In genomic region chr19:3549816-3550215, GRCh38 we compare ENCODE assay signal across 14 cellular contexts. TPM values are rescaled to one million over a fixed set of nuclear protein-coding genes. Genes with fewer than 3 reads are reported as not detected.
A peak's percentile ranks its signal among the peaks of the same experiment; 100 is the strongest.
DNase-seq lines count a peak whose midpoint lies in the region; ATAC-seq, FAIRE-seq and TF ChIP-seq lines count a peak whose summit lies in the region.
"Had no signal": no experiment of that assay in that cellular context is flagged by ENCODE, and none has a peak within 500 bp of the region (broad histone marks: within the 10 kb centered on the region; RNA-seq: fewer than 3 reads in every experiment).

No MANE protein-coding gene starts in this region.

- no peak overlapping the region for H2AFZ ChIP-seq in osteoblast (ENCODE audit: low read length)

- peaks cover 33% of the 10 kb centered on the region for H3K79me2 ChIP-seq in osteoblast (ENCODE audit: insufficient read depth, low read length)

- peak overlapping the region; percentile 93 to 99 (median 97) for H3K27ac Mint-ChIP-seq in CD14-positive monocyte

- peaks cover 3% of the 10 kb centered on the region for H3K4me1 ChIP-seq in osteoblast (ENCODE audit: insufficient read depth, low read length)
- H3K4me1 ChIP-seq: HAP-1 had no signal

- DNase-seq in 8988T (peak; percentile 4), CD14-positive monocyte (ENCODE audit: low spot score) (no peak), RWPE1 (ENCODE audit: low spot score) (no peak), osteoblast (ENCODE audit: insufficient read length, low spot score, missing footprints) (peak; percentile 81), sciatic nerve (ENCODE audit: low spot score) (no peak), D721Med (ENCODE audit: insufficient read length, low spot score) (no peak), germinal center (ENCODE audit: low spot score) (no peak)
- DNase-seq: CD4-positive, CD25-positive, alpha-beta regulatory T cell; GF-D8 had no signal

- no peak overlapping the region for H3K4me3 Mint-ChIP-seq in CD14-positive monocyte
- H3K4me3 Mint-ChIP-seq: CD4-positive, CD25-positive, alpha-beta regulatory T cell had no signal

- H3K4me1 Mint-ChIP-seq in CD14-positive monocyte = peaks cover 54% of the 10 kb centered on the region

- no peak for FAIRE-seq in D721Med (lab: Jason Lieb, UNC)
- FAIRE-seq: H1, HepG2, HTR-8/SVneo had no signal

- H3K9me3 Mint-ChIP-seq in CD14-positive monocyte = peaks cover 0 to 2% (median 0%) of the 10 kb centered on the region in 7 donors
- H3K9me3 Mint-ChIP-seq: CD4-positive, CD25-positive, alpha-beta regulatory T cell had no signal

- ATAC-seq in sciatic nerve = no peak
- ATAC-seq: HepG2 had no signal

- H3K36me3 Mint-ChIP-seq in CD14-positive monocyte = peaks cover 37 to 47% of the 10 kb centered on the region in 2 donors

- intact Hi-C loops in CD14-positive monocyte (cut with micrococcal nuclease) = loop anchor here (5.0 kb wide), 4 partner anchors 32 to 77 kb away; partner anchors contain the start of genes CACTIN (in 1 of the 2) and FZR1 (in 1 of the 2)
- intact Hi-C loops in sciatic nerve (cut with DNase I) = loop anchor here (10.0 kb wide), 1 partner anchor 65 kb away; no protein-coding TSS in a partner anchor

- no peak overlapping the region for H3K4me2 ChIP-seq in osteoblast (ENCODE audit: insufficient read depth, low read length)
- H3K4me2 ChIP-seq: BLaER1 had no signal

- H3K27me3 Mint-ChIP-seq in CD14-positive monocyte (ENCODE audit: low read depth in 3 of 3) = no peaks in the 10 kb centered on the region
- H3K27me3 Mint-ChIP-seq: CD4-positive, CD25-positive, alpha-beta regulatory T cell had no signal

- POLR2A ChIA-PET in RWPE1 (lab: Yijun Ruan, JAX; ENCODE audit: low non-redundant PET) = no interaction called here

- no peak overlapping the region for H3K4me3 ChIP-seq in osteoblast (ENCODE audit: insufficient read depth, low read length)
- H3K4me3 ChIP-seq: BLaER1, HAP-1 had no signal

- H4K20me1 ChIP-seq in osteoblast (ENCODE audit: insufficient read depth, low read length) = peaks cover 13% of the 10 kb centered on the region

- H3K27me3 ChIP-seq in osteoblast (ENCODE audit: insufficient read depth, low read length) = no peaks in the 10 kb centered on the region
- H3K27me3 ChIP-seq: BLaER1 had no signal

- peaks cover 12% of the 10 kb centered on the region for H3K36me3 ChIP-seq in osteoblast (ENCODE audit: insufficient read depth, low read length)

- CTCF ChIA-PET in RWPE1 (lab: Yijun Ruan, JAX) = no interaction called here

- peak overlapping the region; percentile 31 for H3K27ac ChIP-seq in RWPE1
- H3K27ac ChIP-seq in osteoblast (ENCODE audit: low read depth, low read length) = no peak overlapping the region
- H3K27ac ChIP-seq: BLaER1 had no signal

- TF ChIP-seq CTCF in CD14-positive monocyte (IDR thresholded peaks at IDR 0.05) (no peak), RWPE1 (conservative IDR thresholded peaks at IDR 0.05; ENCODE audit: low read depth) (no peak), osteoblast (IDR thresholded peaks at IDR 0.05; ENCODE audit: extremely low read depth, low read depth, low read length) (no peak), D721Med (IDR thresholded peaks at IDR 0.05; ENCODE audit: insufficient read depth, missing control alignments) (no peak)

- no peaks in the 10 kb centered on the region for H3K9me3 ChIP-seq in osteoblast (ENCODE audit: low read depth, low read length)
- H3K9me3 ChIP-seq: BLaER1, HAP-1 had no signal

RNA-seq across cellular contexts. Expression of gene MFSD12, which starts 7.6 kb away (rescaled TPM):
- polyA plus RNA-seq in CD14-positive monocyte = 10 to 100 TPM; 47.9 to 55.5 TPM
- 92.5 and 104 TPM in 2 replicates for total RNA-seq in osteoblast
- 52.5 TPM for total RNA-seq in sciatic nerve

RNA-seq across cellular contexts. Expression of gene TEKTIP1, which starts 10.8 kb away (rescaled TPM):
- polyA plus RNA-seq in CD14-positive monocyte = not detected
- total RNA-seq in osteoblast (not detected in 2 replicates), sciatic nerve (4.9 TPM)
- total RNA-seq: HepG2 had no signal
- polyA plus RNA-seq: H1, HepG2 had no signal

RNA-seq across cellular contexts. Expression of gene HMG20B, which starts 22.9 kb away (rescaled TPM):
- 10 to 100 TPM; 52.4 to 58.8 TPM for polyA plus RNA-seq in CD14-positive monocyte
- total RNA-seq in osteoblast (57.2 and 65.9 TPM in 2 replicates), sciatic nerve (72.9 TPM)

RNA-seq across cellular contexts. Expression of gene GIPC3, which starts 35.5 kb away (rescaled TPM):
- polyA plus RNA-seq in CD14-positive monocyte = under 1 TPM in 1 of 2 donors, not detected in 1; 0.03 TPM
- total RNA-seq in osteoblast (under 0.01 TPM in 1 of 2 replicates, not detected in the other), sciatic nerve (2.4 TPM)
- total RNA-seq: HepG2 had no signal

RNA-seq across cellular contexts. Expression of gene FZR1, which starts 43.7 kb away (rescaled TPM):
- polyA plus RNA-seq in CD14-positive monocyte = 1 to 10 TPM; 7.7 to 9.4 TPM
- total RNA-seq in osteoblast (36.6 and 39.5 TPM in 2 replicates), sciatic nerve (46.1 TPM)

Comparison
In these comparisons a context has a peak if more than half of its experiments do, and no peak if none do; other contexts are left out.
1. DNase-seq: peak in 8988T (single experiment) and osteoblast (single experiment); none in CD14-positive monocyte (single experiment), RWPE1 (single experiment), sciatic nerve (single experiment), D721Med (single experiment) and germinal center (single experiment).